Comparison of ENCODE assay signal across 25 cellular contexts in the genomic region with DNA sequence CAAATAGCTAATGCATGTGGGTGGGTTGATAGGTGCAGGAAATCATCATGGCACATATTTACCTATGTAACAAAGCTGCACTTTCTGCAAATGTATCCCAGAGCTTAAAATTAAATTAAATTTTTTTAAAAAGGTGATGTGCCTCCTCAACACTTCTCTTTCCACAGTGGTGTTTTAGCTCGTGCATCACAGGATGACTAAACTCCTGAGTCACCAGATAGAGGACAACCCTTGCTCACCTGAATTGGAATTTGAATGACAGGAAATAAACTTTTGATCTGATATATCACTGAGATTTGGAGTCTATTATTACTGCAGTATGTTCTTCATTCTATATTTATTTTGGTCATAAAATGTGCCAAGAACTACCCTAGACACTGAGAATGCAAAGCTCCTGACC.
A peak's percentile ranks its signal among the peaks of the same experiment; 100 is the strongest.
DNase-seq lines count a peak whose midpoint lies in the region; ATAC-seq, FAIRE-seq and TF ChIP-seq lines count a peak whose summit lies in the region.
"Had no signal": no experiment of that assay in that cellular context is flagged by ENCODE, and none has a peak within 500 bp of the region (broad histone marks: within the 10 kb centered on the region; RNA-seq: fewer than 3 reads in every experiment).

No MANE protein-coding gene starts in this region.

- no peaks in the 10 kb centered on the region for H3K79me2 ChIP-seq in PC-3 (ENCODE audit: low read length)

- no peaks in the 10 kb centered on the region for H3K4me1 Mint-ChIP-seq in MCF 10A (ENCODE audit: insufficient read depth, unreplicated experiment)
- no peaks in the 10 kb centered on the region for H3K4me1 Mint-ChIP-seq in Caco-2 (ENCODE audit: low read depth, unreplicated experiment)
- H3K4me1 Mint-ChIP-seq: B cell; CD4-positive, CD25-positive, alpha-beta regulatory T cell; GM23338; H9 had no signal

- no peaks in the 10 kb centered on the region for H3K27me3 Mint-ChIP-seq in MCF 10A (ENCODE audit: insufficient read depth, unreplicated experiment)
- no peaks in the 10 kb centered on the region for H3K27me3 Mint-ChIP-seq in Caco-2 (ENCODE audit: insufficient read depth, unreplicated experiment)
- H3K27me3 Mint-ChIP-seq: B cell; CD4-positive, CD25-positive, alpha-beta regulatory T cell had no signal

- DNase-seq in MCF 10A (ENCODE audit: unreplicated experiment): peak; percentile 5
- no peak for DNase-seq in breast epithelium (ENCODE audit: low spot score in 2 of 2)
- DNase-seq in PC-3: peak; percentile 45
- DNase-seq in bronchial epithelial cell (ENCODE audit: low read depth): peak; percentile 74
- peak; percentile 38 for DNase-seq in kidney tubule cell (ENCODE audit: low spot score)
- no peak for DNase-seq in Caco-2
- DNase-seq in activated CD4-positive, alpha-beta T cell treated with anti-CD3 and anti-CD28 coated beads for 1 hour: no peak
- no peak for DNase-seq in right lobe of liver
- DNase-seq: CD4-positive, CD25-positive, alpha-beta regulatory T cell; CD8-positive, alpha-beta T cell; DMS 273 treated with DMSO at 0.1 percent for 48 hours; DMS79; EL; GF-D8; H9; HFFc6 had no signal

- CTCF ChIA-PET in MCF 10A (lab: Yijun Ruan, JAX): no interaction called here
- CTCF ChIA-PET in PC-3 (lab: Charles Lee): no interaction called here
- CTCF ChIA-PET in Caco-2 (lab: Charles Lee): no interaction called here

- H3F3A ChIP-seq in PC-3 (ENCODE audit: low read length, unreplicated experiment): no peaks in the 10 kb centered on the region

- no peaks in the 10 kb centered on the region for H3K27me3 ChIP-seq in breast epithelium
- no peaks in the 10 kb centered on the region for H3K27me3 ChIP-seq in PC-3 (ENCODE audit: low read length)
- H3K27me3 ChIP-seq in bronchial epithelial cell (ENCODE audit: control insufficient read depth, insufficient read depth, low read length): no peaks in the 10 kb centered on the region
- H3K27me3 ChIP-seq in Caco-2 (replicated peaks; ENCODE audit: control insufficient read depth, insufficient read depth, low read length): no peaks in the 10 kb centered on the region
- H3K27me3 ChIP-seq in right lobe of liver: no peaks in the 10 kb centered on the region
- H3K27me3 ChIP-seq: BLaER1 had no signal

- ATAC-seq in PC-3 (no peak), right lobe of liver (no peak)
- ATAC-seq: CD8-positive, alpha-beta T cell; GM23338 had no signal

- TF ChIP-seq CTCF in MCF 10A (IDR thresholded peaks at IDR 0.05; ENCODE audit: unreplicated experiment) (no peak), breast epithelium (IDR thresholded peaks at IDR 0.05) (no peak), PC-3 (conservative IDR thresholded peaks at IDR 0.05; ENCODE audit: low read depth, low read length) (no peak), bronchial epithelial cell (IDR thresholded peaks at IDR 0.05; ENCODE audit: insufficient read depth, low read length, severe bottlenecking) (no peak), Caco-2 (IDR thresholded peaks at IDR 0.05; ENCODE audit: insufficient read depth in 1 of 2, low read depth in 1 of 2, low read length in 1 of 2, severe bottlenecking in 1 of 2, unreplicated experiment in 1 of 2) (no peak), right lobe of liver (IDR thresholded peaks at IDR 0.05) (no peak)

- intact Hi-C loops in MCF 10A (cut with micrococcal nuclease): no loop called here
- intact Hi-C loops in breast epithelium (cut with DNase I; ENCODE audit: low total_unique reads): no loop called here
- intact Hi-C loops in PC-3 (cut with micrococcal nuclease): no loop called here
- intact Hi-C loops in Caco-2 (cut with micrococcal nuclease; ENCODE audit: unreplicated experiment): no loop called here
- intact Hi-C loops in right lobe of liver (cut with DNase I): no loop called here

- H3K36me3 Mint-ChIP-seq in MCF 10A (ENCODE audit: insufficient read depth, unreplicated experiment) (no peaks in the 10 kb centered on the region), Caco-2 (ENCODE audit: insufficient read depth, unreplicated experiment) (no peaks in the 10 kb centered on the region)
- H3K36me3 Mint-ChIP-seq: CD4-positive, CD25-positive, alpha-beta regulatory T cell; CD8-positive, alpha-beta T cell had no signal

- H3K9me3 Mint-ChIP-seq in MCF 10A (ENCODE audit: unreplicated experiment) (no peaks in the 10 kb centered on the region), Caco-2 (ENCODE audit: unreplicated experiment) (peaks cover 13% of the 10 kb centered on the region)
- H3K9me3 Mint-ChIP-seq: HFFc6 had no signal

- no peaks in the 10 kb centered on the region for H3K4me1 ChIP-seq in breast epithelium
- H3K4me1 ChIP-seq in PC-3 (ENCODE audit: insufficient read depth, low read length): no peaks in the 10 kb centered on the region; the same call in 1 of the 2 replicates
- H3K4me1 ChIP-seq in Caco-2: no peaks in the 10 kb centered on the region
- H3K4me1 ChIP-seq in right lobe of liver: no peaks in the 10 kb centered on the region
- H3K4me1 ChIP-seq: BLaER1 had no signal

- H3K27ac ChIP-seq in breast epithelium: no peak overlapping the region
- no peak overlapping the region for H3K27ac ChIP-seq in PC-3 (ENCODE audit: low read length)
- no peak overlapping the region for H3K27ac ChIP-seq in right lobe of liver
- H3K27ac ChIP-seq: 22Rv1, BLaER1, C4-2B had no signal

- no peaks in the 10 kb centered on the region for H3K9me2 ChIP-seq in PC-3 (replicated peaks; ENCODE audit: low read length)

- WGBS in right lobe of liver (ENCODE audit: insufficient coverage, low coverage, low lambda C conversion rate, missing lambda C conversion rate): 23% methylated on average over 1 of the region's 1 CpG

- no peak for FAIRE-seq in bronchial epithelial cell (lab: Jason Lieb, UNC)
- FAIRE-seq: A204.1, D721Med, GM12891, GM18507 had no signal

- POLR2A ChIA-PET in MCF 10A (lab: Yijun Ruan, JAX) (interaction anchor here (0.8 kb wide), 1 partner anchor 8 kb away, joined by 3 read pairs; no protein-coding TSS in a partner anchor), PC-3 (lab: Charles Lee; ENCODE audit: unreplicated experiment) (no interaction called here), Caco-2 (lab: Charles Lee) (no interaction called here)

- H3K9me3 ChIP-seq in breast epithelium (peaks cover 3 to 5% of the 10 kb centered on the region in 2 donors), PC-3 (ENCODE audit: low read length) (no peaks in the 10 kb centered on the region), Caco-2 (no peaks in the 10 kb centered on the region), right lobe of liver (peaks cover 0 to 3% (median 0%) of the 10 kb centered on the region in 4 donors)

- no peak overlapping the region for H3K9ac ChIP-seq in PC-3 (ENCODE audit: low read length)
- H3K9ac ChIP-seq: BLaER1 had no signal

- no peak overlapping the region for H3K4me2 ChIP-seq in PC-3 (ENCODE audit: low read length)
- H3K4me2 ChIP-seq: BLaER1, GM23338 had no signal

- no peak overlapping the region for H2AFZ ChIP-seq in PC-3 (ENCODE audit: low read length)
- H2AFZ ChIP-seq: GM23338 had no signal

- H3K4me3 Mint-ChIP-seq in MCF 10A (ENCODE audit: unreplicated experiment) (no peak overlapping the region), Caco-2 (ENCODE audit: unreplicated experiment) (no peak overlapping the region)
- H3K4me3 Mint-ChIP-seq: B cell; CD4-positive, CD25-positive, alpha-beta regulatory T cell; CD8-positive, alpha-beta T cell; GM23338; H9; HFFc6 had no signal

- H3K36me3 ChIP-seq in breast epithelium: peaks cover 6% of the 10 kb centered on the region
- H3K36me3 ChIP-seq in PC-3 (ENCODE audit: low read depth, low read length): no peaks in the 10 kb centered on the region
- H3K36me3 ChIP-seq in bronchial epithelial cell (ENCODE audit: control insufficient read depth, insufficient read depth, low read length): no peaks in the 10 kb centered on the region
- no peaks in the 10 kb centered on the region for H3K36me3 ChIP-seq in Caco-2 (ENCODE audit: control insufficient read depth, insufficient read depth, low read length)
- H3K36me3 ChIP-seq in right lobe of liver: no peaks in the 10 kb centered on the region
- H3K36me3 ChIP-seq: BLaER1 had no signal

- H4K20me1 ChIP-seq in PC-3 (ENCODE audit: low read length): no peaks in the 10 kb centered on the region
- H4K20me1 ChIP-seq: BLaER1 had no signal

- H3K4me3 ChIP-seq in breast epithelium: no peak overlapping the region
- no peak overlapping the region for H3K4me3 ChIP-seq in PC-3 (ENCODE audit: low read length)
- no peak overlapping the region for H3K4me3 ChIP-seq in bronchial epithelial cell (ENCODE audit: low read depth, low read length)
- H3K4me3 ChIP-seq in Caco-2 (ENCODE audit: low read depth, low read length): no peak overlapping the region
- H3K4me3 ChIP-seq in right lobe of liver: no peak overlapping the region
- H3K4me3 ChIP-seq: BLaER1, GM23338 had no signal

- no peak for TF ChIP-seq POLR2A in breast epithelium (IDR thresholded peaks at IDR 0.05)
- TF ChIP-seq POLR2A in right lobe of liver (IDR thresholded peaks at IDR 0.05): no peak

- H3K27ac Mint-ChIP-seq in MCF 10A (ENCODE audit: low read depth, unreplicated experiment): no peak overlapping the region
- H3K27ac Mint-ChIP-seq in Caco-2 (ENCODE audit: unreplicated experiment): no peak overlapping the region
- H3K27ac Mint-ChIP-seq: B cell; CD4-positive, CD25-positive, alpha-beta regulatory T cell; CD8-positive, alpha-beta T cell; GM23338; H9; HFFc6 had no signal

- BruUV-seq in MCF 10A (replicated peaks; lab: Mats Ljungman, UMichigan) (no TSS peak), PC-3 (replicated peaks; lab: Mats Ljungman, UMichigan) (no TSS peak), Caco-2 (replicated peaks; lab: Mats Ljungman, UMichigan) (no TSS peak)

Comparison
In these comparisons a context has a peak if more than half of its experiments do, and no peak if none do; other contexts are left out.
1. DNase-seq: peak in MCF 10A (single experiment), PC-3 (single experiment), bronchial epithelial cell (single experiment) and kidney tubule cell (single experiment); none in breast epithelium (0 of 2), Caco-2 (0 of 2), activated CD4-positive, alpha-beta T cell treated with anti-CD3 and anti-CD28 coated beads for 1 hour (single experiment) and right lobe of liver (0 of 3).